1 cellular context compared by ENCODE assay signal in genomic region chr12:49336645-49337584, GRCh38.
A peak's percentile ranks its signal among the peaks of the same experiment; 100 is the strongest.
TF ChIP-seq lines count a peak whose summit lies in the region.

Gene C1QL4, minus strand, starts transcription at chr12:49337188. Its CDS starts 711 bp downstream, at chr12:49336477.

TF ChIP-seq in HEK293, 187 proteins besides CTCF, POLR2A, EP300 and RAD21 (continued from another document):
- TF ChIP-seq ZNF555 (tag by site-specific recombination; conservative IDR thresholded peaks at IDR 0.05) (no peak), ZNF664 (tag by site-specific recombination; IDR thresholded peaks at IDR 0.05) (no peak), ZNF23 (tag by site-specific recombination; IDR thresholded peaks at IDR 0.05; ENCODE audit: borderline replicate concordance) (no peak), ZNF777 (tag by site-specific recombination; IDR thresholded peaks at IDR 0.05; ENCODE audit: borderline replicate concordance) (no peak), ZNF548 (tag by site-specific recombination; IDR thresholded peaks at IDR 0.05) (no peak), ZNF121 (tag by site-specific recombination; IDR thresholded peaks at IDR 0.05) (no peak), PRDM10 (tag by site-specific recombination; IDR thresholded peaks at IDR 0.05) (peak; percentile 96), ZNF157 (tag by site-specific recombination; IDR thresholded peaks at IDR 0.05) (no peak), ZNF341 (tag by site-specific recombination; IDR thresholded peaks at IDR 0.05; ENCODE audit: low read depth) (peak; percentile 48; the same call in 1 of the 2 replicates), ZNF514 (tag by site-specific recombination; IDR thresholded peaks at IDR 0.05) (no peak), IKZF3 (tag by site-specific recombination; IDR thresholded peaks at IDR 0.05) (0 out of 2 replicates have a peak, but pooled peaks have one; percentile 36), ZNF274 (IDR thresholded peaks at IDR 0.05; ENCODE audit: low read length) (no peak), ZNF274 (tag by site-specific recombination; IDR thresholded peaks at IDR 0.05; ENCODE audit: borderline replicate concordance) (no peak), ZSCAN30 (tag by site-specific recombination; IDR thresholded peaks at IDR 0.05) (peak; percentile 57; the same call in 1 of the 2 replicates), ZNF501 (tag by site-specific recombination; IDR thresholded peaks at IDR 0.05) (peak; percentile 45; the same call in 1 of the 2 replicates), ZNF707 (tag by site-specific recombination; IDR thresholded peaks at IDR 0.05) (no peak), ZNF423 (tag by site-specific recombination; IDR thresholded peaks at IDR 0.05) (no peak), ZFP3 (tag by site-specific recombination; IDR thresholded peaks at IDR 0.05; ENCODE audit: low read depth) (no peak), ZNF223 (tag by site-specific recombination; IDR thresholded peaks at IDR 0.05) (no peak), ZNF560 (tag by site-specific recombination; IDR thresholded peaks at IDR 0.05; ENCODE audit: borderline replicate concordance) (no peak), PATZ1 (tag by site-specific recombination; IDR thresholded peaks at IDR 0.05) (peak; percentile 98), ZNF354C (tag by site-specific recombination; IDR thresholded peaks at IDR 0.05; ENCODE audit: borderline replicate concordance, low read depth) (no peak), OSR2 (tag by site-specific recombination; IDR thresholded peaks at IDR 0.05) (no peak), ZNF174 (tag by site-specific recombination; IDR thresholded peaks at IDR 0.05) (no peak), ZNF324 (tag by site-specific recombination; IDR thresholded peaks at IDR 0.05) (peak; percentile 63; the same call in 1 of the 2 replicates), ZNF530 (tag by site-specific recombination; IDR thresholded peaks at IDR 0.05; ENCODE audit: low read depth) (no peak), ZSCAN18 (tag by site-specific recombination; IDR thresholded peaks at IDR 0.05) (no peak), ZNF776 (tag by site-specific recombination; IDR thresholded peaks at IDR 0.05; ENCODE audit: borderline replicate concordance) (no peak), SETDB1 (IDR thresholded peaks at IDR 0.05; ENCODE audit: insufficient read length, low read length) (no peak), KLF16 (tag by site-specific recombination; IDR thresholded peaks at IDR 0.05) (peak; percentile 91), ZFP37 (tag by site-specific recombination; IDR thresholded peaks at IDR 0.05) (0 out of 2 replicates have a peak, but pooled peaks have one; percentile 60), ZNF785 (tag by site-specific recombination; IDR thresholded peaks at IDR 0.05) (no peak), ZNF510 (tag by site-specific recombination; IDR thresholded peaks at IDR 0.05; ENCODE audit: insufficient replicate concordance) (no peak), ZNF558 (tag by site-specific recombination; IDR thresholded peaks at IDR 0.05) (no peak), ZNF391 (tag by site-specific recombination; IDR thresholded peaks at IDR 0.05; ENCODE audit: borderline replicate concordance, low read depth) (0 out of 2 replicates have a peak, but pooled peaks have one; percentile 50), ZNF645 (tag by site-specific recombination; IDR thresholded peaks at IDR 0.05) (no peak), SP7 (tag by site-specific recombination; IDR thresholded peaks at IDR 0.05) (peak; percentile 67), ZNF654 (tag by site-specific recombination; IDR thresholded peaks at IDR 0.05; ENCODE audit: low read depth) (0 out of 2 replicates have a peak, but pooled peaks have one; percentile 22), ELK4 (IDR thresholded peaks at IDR 0.05; ENCODE audit: borderline replicate concordance, low read depth, low read length) (no peak), ZNF610 (tag by site-specific recombination; IDR thresholded peaks at IDR 0.05; ENCODE audit: borderline replicate concordance) (no peak), MYNN (tag by site-specific recombination; IDR thresholded peaks at IDR 0.05; ENCODE audit: borderline replicate concordance) (no peak), ZNF132 (tag by site-specific recombination; IDR thresholded peaks at IDR 0.05; ENCODE audit: borderline replicate concordance) (no peak), ZNF626 (tag by site-specific recombination; IDR thresholded peaks at IDR 0.05) (no peak)
- TF ChIP-seq, protein P1, sequence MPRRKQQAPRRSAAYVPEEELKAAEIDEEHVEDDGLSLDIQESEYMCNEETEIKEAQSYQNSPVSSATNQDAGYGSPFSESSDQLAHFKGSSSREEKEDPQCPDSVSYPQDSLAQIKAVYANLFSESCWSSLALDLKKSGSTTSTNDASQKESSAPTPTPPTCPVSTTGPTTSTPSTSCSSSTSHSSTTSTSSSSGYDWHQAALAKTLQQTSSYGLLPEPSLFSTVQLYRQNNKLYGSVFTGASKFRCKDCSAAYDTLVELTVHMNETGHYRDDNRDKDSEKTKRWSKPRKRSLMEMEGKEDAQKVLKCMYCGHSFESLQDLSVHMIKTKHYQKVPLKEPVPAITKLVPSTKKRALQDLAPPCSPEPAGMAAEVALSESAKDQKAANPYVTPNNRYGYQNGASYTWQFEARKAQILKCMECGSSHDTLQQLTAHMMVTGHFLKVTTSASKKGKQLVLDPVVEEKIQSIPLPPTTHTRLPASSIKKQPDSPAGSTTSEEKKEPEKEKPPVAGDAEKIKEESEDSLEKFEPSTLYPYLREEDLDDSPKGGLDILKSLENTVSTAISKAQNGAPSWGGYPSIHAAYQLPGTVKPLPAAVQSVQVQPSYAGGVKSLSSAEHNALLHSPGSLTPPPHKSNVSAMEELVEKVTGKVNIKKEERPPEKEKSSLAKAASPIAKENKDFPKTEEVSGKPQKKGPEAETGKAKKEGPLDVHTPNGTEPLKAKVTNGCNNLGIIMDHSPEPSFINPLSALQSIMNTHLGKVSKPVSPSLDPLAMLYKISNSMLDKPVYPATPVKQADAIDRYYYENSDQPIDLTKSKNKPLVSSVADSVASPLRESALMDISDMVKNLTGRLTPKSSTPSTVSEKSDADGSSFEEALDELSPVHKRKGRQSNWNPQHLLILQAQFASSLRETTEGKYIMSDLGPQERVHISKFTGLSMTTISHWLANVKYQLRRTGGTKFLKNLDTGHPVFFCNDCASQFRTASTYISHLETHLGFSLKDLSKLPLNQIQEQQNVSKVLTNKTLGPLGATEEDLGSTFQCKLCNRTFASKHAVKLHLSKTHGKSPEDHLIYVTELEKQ (tag by site-specific recombination; IDR thresholded peaks at IDR 0.05; ENCODE audit: borderline replicate concordance) = no peak
- TF ChIP-seq, protein P2, sequence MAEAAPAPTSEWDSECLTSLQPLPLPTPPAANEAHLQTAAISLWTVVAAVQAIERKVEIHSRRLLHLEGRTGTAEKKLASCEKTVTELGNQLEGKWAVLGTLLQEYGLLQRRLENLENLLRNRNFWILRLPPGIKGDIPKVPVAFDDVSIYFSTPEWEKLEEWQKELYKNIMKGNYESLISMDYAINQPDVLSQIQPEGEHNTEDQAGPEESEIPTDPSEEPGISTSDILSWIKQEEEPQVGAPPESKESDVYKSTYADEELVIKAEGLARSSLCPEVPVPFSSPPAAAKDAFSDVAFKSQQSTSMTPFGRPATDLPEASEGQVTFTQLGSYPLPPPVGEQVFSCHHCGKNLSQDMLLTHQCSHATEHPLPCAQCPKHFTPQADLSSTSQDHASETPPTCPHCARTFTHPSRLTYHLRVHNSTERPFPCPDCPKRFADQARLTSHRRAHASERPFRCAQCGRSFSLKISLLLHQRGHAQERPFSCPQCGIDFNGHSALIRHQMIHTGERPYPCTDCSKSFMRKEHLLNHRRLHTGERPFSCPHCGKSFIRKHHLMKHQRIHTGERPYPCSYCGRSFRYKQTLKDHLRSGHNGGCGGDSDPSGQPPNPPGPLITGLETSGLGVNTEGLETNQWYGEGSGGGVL (tag by site-specific recombination; IDR thresholded peaks at IDR 0.05) = peak; percentile 87
- TF ChIP-seq, protein P3, sequence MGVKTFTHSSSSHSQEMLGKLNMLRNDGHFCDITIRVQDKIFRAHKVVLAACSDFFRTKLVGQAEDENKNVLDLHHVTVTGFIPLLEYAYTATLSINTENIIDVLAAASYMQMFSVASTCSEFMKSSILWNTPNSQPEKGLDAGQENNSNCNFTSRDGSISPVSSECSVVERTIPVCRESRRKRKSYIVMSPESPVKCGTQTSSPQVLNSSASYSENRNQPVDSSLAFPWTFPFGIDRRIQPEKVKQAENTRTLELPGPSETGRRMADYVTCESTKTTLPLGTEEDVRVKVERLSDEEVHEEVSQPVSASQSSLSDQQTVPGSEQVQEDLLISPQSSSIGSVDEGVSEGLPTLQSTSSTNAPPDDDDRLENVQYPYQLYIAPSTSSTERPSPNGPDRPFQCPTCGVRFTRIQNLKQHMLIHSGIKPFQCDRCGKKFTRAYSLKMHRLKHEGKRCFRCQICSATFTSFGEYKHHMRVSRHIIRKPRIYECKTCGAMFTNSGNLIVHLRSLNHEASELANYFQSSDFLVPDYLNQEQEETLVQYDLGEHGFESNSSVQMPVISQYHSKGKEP (tag by site-specific recombination; IDR thresholded peaks at IDR 0.05) = no peak
